1 cellular context compared by ENCODE assay signal in the genomic region with DNA sequence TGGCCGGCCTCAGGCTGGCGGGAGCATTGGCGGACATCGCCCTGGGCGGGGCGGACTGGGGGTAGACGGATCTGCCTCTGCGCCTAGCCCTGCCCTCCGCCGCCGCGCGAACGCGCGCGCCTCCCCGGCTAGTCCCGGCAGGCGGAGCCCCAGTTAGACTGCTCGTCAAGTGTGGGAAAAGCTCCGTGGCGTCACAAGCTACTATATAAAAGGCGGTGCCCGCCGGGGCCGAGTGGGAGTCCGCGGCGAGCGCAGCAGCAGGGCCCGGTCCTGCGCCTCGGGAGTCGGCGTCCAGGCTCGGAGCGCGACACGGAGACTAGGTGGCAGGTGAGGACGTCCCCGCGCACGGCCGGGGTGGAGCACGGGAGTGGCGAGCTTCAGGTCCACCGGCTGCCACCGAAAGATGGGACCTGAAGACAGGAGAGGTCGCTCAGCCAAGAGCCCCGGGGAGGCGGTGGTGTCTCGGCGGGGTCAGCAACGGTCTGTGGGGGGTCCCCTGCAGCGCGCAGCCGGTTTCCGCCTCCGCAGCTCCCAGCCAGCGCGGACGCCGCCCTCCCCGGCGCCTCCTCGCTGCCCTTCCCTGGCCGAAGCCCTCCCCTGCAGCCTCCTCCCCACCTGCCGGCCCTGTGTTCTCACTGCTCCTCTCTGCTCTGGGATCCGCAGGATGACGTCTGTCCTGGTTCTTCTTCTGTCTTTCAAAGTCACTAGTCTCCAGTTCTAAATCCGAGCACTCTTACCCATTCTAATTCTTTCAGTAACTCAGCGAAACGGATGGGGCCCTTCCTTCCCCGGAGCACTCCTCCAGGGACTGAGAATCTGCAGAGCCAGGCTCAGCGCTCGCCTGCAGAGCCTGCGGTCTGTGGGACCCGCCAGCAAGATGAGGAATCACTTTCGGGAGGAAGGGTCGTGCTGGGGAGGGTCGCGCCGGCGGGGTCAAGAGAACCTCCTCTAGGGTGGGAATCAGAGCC.
TF ChIP-seq lines count a peak whose summit lies in the region.

No MANE protein-coding gene starts in this region.

TF ChIP-seq in K562, 482 proteins besides CTCF, POLR2A, EP300 and RAD21 (continued from another document and continues in another):
- TF ChIP-seq, protein P1, sequence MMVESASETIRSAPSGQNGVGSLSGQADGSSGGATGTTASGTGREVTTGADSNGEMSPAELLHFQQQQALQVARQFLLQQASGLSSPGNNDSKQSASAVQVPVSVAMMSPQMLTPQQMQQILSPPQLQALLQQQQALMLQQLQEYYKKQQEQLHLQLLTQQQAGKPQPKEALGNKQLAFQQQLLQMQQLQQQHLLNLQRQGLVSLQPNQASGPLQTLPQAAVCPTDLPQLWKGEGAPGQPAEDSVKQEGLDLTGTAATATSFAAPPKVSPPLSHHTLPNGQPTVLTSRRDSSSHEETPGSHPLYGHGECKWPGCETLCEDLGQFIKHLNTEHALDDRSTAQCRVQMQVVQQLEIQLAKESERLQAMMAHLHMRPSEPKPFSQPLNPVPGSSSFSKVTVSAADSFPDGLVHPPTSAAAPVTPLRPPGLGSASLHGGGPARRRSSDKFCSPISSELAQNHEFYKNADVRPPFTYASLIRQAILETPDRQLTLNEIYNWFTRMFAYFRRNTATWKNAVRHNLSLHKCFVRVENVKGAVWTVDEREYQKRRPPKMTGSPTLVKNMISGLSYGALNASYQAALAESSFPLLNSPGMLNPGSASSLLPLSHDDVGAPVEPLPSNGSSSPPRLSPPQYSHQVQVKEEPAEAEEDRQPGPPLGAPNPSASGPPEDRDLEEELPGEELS (CRISPR knock-in tag; IDR thresholded peaks at IDR 0.05; ENCODE audit: borderline replicate concordance) = peak; percentile 56; the same call in 1 of the 2 replicates
- TF ChIP-seq NELFE (IDR thresholded peaks at IDR 0.05; ENCODE audit: insufficient read depth, insufficient read length) (no peak), IFI16 (CRISPR knock-in tag; IDR thresholded peaks at IDR 0.05) (no peak), ZNF668 (CRISPR knock-in tag; IDR thresholded peaks at IDR 0.05) (no peak), RBFOX2 (IDR thresholded peaks at IDR 0.05; ENCODE audit: low read depth, low read length) (peak; percentile 94), ASH1L (IDR thresholded peaks at IDR 0.05; ENCODE audit: borderline replicate concordance, low read depth, partially characterized antibody) (no peak), CBFB (CRISPR knock-in tag; IDR thresholded peaks at IDR 0.05) (peak; percentile 49; the same call in 1 of the 2 replicates), ZBED1 (IDR thresholded peaks at IDR 0.05) (no peak; the same call in 1 of the 2 replicates), ZNF274 (IDR thresholded peaks at IDR 0.05; ENCODE audit: borderline replicate concordance, low read depth, low read length) (no peak), CBX3 (IDR thresholded peaks at IDR 0.05; ENCODE audit: borderline replicate concordance in 1 of 2, low read length in 2 of 2) (no peak), CBX2 (IDR thresholded peaks at IDR 0.05; ENCODE audit: insufficient read depth, low read length, poor library complexity, severe bottlenecking) (no peak), TBP (optimal IDR thresholded peaks at IDR 0.05; ENCODE audit: low read depth, low read length) (peak; percentile 91), JUNB (CRISPR knock-in tag; conservative IDR thresholded peaks at IDR 0.05) (no peak), PCBP1 (IDR thresholded peaks at IDR 0.05; ENCODE audit: low read depth, low read length, poor library complexity, severe bottlenecking) (peak; percentile 91), TBL1XR1 (IDR thresholded peaks at IDR 0.05; ENCODE audit: low read length in 2 of 2) (no peak; a peak in 1 of 4 replicates), NR4A1 (CRISPR knock-in tag; IDR thresholded peaks at IDR 0.05) (no peak), NR4A1 (tag; IDR thresholded peaks at IDR 0.05) (no peak), EHMT2 (IDR thresholded peaks at IDR 0.05) (no peak), KLF1 (tag; IDR thresholded peaks at IDR 0.05) (peak; percentile 45; the same call in 1 of the 2 replicates), DDX20 (tag; IDR thresholded peaks at IDR 0.05; ENCODE audit: low read depth) (no peak), CREB1 (IDR thresholded peaks at IDR 0.05) (peak; percentile 75), CREB1 (CRISPR knock-in tag; IDR thresholded peaks at IDR 0.05) (peak; percentile 79), ZNF586 (CRISPR knock-in tag; conservative IDR thresholded peaks at IDR 0.05) (no peak), ZNF143 (CRISPR knock-in tag; IDR thresholded peaks at IDR 0.05) (no peak; the same call in 1 of the 2 replicates), ZNF124 (CRISPR knock-in tag; IDR thresholded peaks at IDR 0.05) (no peak), HNRNPH1 (optimal IDR thresholded peaks at IDR 0.05; ENCODE audit: low read depth, low read length) (no peak), ZNF507 (tag; conservative IDR thresholded peaks at IDR 0.05) (no peak)
- TF ChIP-seq, protein P2, sequence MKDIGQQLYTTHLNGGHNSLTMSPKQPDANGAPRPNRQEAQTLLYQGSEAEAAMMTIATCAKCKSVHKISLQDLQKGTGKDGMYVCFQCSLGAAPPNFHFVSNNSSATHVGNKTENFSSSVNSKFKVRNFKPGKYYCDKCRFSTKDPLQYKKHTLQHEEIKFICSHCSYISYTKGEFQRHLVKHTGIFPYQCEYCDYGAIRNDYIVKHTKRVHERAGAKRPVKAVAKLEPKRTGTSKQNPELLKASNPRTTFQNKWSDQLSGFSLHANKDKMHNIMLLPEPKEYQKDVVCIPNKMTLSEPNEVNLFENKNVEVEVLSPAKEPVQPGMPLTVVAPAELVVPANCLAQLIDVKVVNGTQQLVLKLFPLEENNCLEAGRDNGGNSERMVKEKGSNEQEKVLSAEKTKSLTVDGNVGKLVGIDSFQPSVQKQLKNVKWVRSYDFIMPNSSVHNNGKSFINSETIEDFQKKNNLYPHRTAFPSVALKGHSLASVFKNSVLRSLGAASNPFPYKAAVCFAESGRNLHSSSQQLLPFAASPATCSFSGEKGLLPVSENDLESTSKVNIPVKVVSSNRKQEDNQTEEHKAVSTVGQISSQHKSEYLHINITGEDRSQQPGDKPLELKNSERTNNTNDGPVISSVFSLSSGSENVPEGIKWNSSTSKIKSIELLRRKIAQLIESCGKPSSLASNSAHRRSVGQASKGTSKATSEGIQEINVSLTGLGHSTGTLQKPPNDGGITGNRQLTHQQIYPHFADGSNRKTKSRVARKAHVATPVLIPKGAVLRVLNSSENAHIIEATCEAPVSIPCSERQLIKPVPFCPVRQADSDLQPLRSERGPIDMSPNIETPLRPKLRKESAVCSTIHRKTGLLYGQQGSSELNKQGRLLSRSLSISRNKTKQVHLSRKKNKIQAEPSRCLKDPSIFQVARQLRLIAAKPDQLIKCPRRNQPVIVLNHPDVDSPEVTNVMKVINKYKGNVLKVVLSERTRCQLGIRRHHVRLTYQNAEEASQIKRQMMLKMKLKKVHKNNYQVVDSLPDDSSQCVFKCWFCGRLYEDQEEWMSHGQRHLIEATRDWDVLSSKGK (CRISPR knock-in tag; IDR thresholded peaks at IDR 0.05) = no peak
- TF ChIP-seq, protein P3, sequence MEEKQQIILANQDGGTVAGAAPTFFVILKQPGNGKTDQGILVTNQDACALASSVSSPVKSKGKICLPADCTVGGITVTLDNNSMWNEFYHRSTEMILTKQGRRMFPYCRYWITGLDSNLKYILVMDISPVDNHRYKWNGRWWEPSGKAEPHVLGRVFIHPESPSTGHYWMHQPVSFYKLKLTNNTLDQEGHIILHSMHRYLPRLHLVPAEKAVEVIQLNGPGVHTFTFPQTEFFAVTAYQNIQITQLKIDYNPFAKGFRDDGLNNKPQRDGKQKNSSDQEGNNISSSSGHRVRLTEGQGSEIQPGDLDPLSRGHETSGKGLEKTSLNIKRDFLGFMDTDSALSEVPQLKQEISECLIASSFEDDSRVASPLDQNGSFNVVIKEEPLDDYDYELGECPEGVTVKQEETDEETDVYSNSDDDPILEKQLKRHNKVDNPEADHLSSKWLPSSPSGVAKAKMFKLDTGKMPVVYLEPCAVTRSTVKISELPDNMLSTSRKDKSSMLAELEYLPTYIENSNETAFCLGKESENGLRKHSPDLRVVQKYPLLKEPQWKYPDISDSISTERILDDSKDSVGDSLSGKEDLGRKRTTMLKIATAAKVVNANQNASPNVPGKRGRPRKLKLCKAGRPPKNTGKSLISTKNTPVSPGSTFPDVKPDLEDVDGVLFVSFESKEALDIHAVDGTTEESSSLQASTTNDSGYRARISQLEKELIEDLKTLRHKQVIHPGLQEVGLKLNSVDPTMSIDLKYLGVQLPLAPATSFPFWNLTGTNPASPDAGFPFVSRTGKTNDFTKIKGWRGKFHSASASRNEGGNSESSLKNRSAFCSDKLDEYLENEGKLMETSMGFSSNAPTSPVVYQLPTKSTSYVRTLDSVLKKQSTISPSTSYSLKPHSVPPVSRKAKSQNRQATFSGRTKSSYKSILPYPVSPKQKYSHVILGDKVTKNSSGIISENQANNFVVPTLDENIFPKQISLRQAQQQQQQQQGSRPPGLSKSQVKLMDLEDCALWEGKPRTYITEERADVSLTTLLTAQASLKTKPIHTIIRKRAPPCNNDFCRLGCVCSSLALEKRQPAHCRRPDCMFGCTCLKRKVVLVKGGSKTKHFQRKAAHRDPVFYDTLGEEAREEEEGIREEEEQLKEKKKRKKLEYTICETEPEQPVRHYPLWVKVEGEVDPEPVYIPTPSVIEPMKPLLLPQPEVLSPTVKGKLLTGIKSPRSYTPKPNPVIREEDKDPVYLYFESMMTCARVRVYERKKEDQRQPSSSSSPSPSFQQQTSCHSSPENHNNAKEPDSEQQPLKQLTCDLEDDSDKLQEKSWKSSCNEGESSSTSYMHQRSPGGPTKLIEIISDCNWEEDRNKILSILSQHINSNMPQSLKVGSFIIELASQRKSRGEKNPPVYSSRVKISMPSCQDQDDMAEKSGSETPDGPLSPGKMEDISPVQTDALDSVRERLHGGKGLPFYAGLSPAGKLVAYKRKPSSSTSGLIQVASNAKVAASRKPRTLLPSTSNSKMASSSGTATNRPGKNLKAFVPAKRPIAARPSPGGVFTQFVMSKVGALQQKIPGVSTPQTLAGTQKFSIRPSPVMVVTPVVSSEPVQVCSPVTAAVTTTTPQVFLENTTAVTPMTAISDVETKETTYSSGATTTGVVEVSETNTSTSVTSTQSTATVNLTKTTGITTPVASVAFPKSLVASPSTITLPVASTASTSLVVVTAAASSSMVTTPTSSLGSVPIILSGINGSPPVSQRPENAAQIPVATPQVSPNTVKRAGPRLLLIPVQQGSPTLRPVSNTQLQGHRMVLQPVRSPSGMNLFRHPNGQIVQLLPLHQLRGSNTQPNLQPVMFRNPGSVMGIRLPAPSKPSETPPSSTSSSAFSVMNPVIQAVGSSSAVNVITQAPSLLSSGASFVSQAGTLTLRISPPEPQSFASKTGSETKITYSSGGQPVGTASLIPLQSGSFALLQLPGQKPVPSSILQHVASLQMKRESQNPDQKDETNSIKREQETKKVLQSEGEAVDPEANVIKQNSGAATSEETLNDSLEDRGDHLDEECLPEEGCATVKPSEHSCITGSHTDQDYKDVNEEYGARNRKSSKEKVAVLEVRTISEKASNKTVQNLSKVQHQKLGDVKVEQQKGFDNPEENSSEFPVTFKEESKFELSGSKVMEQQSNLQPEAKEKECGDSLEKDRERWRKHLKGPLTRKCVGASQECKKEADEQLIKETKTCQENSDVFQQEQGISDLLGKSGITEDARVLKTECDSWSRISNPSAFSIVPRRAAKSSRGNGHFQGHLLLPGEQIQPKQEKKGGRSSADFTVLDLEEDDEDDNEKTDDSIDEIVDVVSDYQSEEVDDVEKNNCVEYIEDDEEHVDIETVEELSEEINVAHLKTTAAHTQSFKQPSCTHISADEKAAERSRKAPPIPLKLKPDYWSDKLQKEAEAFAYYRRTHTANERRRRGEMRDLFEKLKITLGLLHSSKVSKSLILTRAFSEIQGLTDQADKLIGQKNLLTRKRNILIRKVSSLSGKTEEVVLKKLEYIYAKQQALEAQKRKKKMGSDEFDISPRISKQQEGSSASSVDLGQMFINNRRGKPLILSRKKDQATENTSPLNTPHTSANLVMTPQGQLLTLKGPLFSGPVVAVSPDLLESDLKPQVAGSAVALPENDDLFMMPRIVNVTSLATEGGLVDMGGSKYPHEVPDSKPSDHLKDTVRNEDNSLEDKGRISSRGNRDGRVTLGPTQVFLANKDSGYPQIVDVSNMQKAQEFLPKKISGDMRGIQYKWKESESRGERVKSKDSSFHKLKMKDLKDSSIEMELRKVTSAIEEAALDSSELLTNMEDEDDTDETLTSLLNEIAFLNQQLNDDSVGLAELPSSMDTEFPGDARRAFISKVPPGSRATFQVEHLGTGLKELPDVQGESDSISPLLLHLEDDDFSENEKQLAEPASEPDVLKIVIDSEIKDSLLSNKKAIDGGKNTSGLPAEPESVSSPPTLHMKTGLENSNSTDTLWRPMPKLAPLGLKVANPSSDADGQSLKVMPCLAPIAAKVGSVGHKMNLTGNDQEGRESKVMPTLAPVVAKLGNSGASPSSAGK (IDR thresholded peaks at IDR 0.05) = peak; percentile 76
- TF ChIP-seq, protein P4, sequence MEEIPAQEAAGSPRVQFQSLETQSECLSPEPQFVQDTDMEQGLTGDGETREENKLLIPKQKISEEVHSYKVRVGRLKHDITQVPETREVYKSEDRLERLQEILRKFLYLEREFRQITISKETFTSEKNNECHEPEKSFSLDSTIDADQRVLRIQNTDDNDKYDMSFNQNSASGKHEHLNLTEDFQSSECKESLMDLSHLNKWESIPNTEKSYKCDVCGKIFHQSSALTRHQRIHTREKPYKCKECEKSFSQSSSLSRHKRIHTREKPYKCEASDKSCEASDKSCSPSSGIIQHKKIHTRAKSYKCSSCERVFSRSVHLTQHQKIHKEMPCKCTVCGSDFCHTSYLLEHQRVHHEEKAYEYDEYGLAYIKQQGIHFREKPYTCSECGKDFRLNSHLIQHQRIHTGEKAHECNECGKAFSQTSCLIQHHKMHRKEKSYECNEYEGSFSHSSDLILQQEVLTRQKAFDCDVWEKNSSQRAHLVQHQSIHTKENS (CRISPR knock-in tag; IDR thresholded peaks at IDR 0.05) = no peak
- TF ChIP-seq, protein P5, sequence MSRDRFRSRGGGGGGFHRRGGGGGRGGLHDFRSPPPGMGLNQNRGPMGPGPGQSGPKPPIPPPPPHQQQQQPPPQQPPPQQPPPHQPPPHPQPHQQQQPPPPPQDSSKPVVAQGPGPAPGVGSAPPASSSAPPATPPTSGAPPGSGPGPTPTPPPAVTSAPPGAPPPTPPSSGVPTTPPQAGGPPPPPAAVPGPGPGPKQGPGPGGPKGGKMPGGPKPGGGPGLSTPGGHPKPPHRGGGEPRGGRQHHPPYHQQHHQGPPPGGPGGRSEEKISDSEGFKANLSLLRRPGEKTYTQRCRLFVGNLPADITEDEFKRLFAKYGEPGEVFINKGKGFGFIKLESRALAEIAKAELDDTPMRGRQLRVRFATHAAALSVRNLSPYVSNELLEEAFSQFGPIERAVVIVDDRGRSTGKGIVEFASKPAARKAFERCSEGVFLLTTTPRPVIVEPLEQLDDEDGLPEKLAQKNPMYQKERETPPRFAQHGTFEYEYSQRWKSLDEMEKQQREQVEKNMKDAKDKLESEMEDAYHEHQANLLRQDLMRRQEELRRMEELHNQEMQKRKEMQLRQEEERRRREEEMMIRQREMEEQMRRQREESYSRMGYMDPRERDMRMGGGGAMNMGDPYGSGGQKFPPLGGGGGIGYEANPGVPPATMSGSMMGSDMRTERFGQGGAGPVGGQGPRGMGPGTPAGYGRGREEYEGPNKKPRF (IDR thresholded peaks at IDR 0.05; ENCODE audit: low read depth, low read length) = no peak
- TF ChIP-seq, protein P6, sequence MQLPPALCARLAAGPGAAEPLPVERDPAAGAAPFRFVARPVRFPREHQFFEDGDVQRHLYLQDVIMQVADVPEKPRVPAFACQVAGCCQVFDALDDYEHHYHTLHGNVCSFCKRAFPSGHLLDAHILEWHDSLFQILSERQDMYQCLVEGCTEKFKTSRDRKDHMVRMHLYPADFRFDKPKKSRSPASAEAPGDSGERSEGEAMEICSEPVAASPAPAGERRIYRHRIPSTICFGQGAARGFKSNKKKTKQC (CRISPR knock-in tag; IDR thresholded peaks at IDR 0.05) = peak; percentile 79; the same call in 1 of the 2 replicates
- TF ChIP-seq, protein P7, sequence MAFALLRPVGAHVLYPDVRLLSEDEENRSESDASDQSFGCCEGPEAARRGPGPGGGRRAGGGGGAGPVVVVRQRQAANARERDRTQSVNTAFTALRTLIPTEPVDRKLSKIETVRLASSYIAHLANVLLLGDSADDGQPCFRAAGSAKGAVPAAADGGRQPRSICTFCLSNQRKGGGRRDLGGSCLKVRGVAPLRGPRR (CRISPR knock-in tag; IDR thresholded peaks at IDR 0.05) = no peak
